In genomic region chr12:124297389-124297788, GRCh38 we compare ENCODE assay signal across 19 cellular contexts. TPM values are rescaled to one million over a fixed set of nuclear protein-coding genes. Genes with fewer than 3 reads are reported as not detected.
"Had no signal": no experiment of that assay in that cellular context is flagged by ENCODE, and none has a peak within 500 bp of the region (broad histone marks: within the 10 kb centered on the region; RNA-seq: fewer than 3 reads in every experiment).

No MANE protein-coding gene starts in this region.

- H3K4me3 ChIP-seq: left lung, pancreas, suprapubic skin, upper lobe of right lung had no signal

- H3K9me3 Mint-ChIP-seq: activated CD8-positive, alpha-beta T cell treated with anti-CD3 and anti-CD28 coated beads for 36 hours; activated naive CD8-positive, alpha-beta T cell treated with anti-CD3 and anti-CD28 coated beads for 36 hours; endodermal cell had no signal

- H3K36me3 Mint-ChIP-seq: activated naive CD8-positive, alpha-beta T cell treated with anti-CD3 and anti-CD28 coated beads for 36 hours had no signal

- H3K4me3 Mint-ChIP-seq: activated CD4-positive, alpha-beta T cell treated with anti-CD3 and anti-CD28 coated beads for 36 hours; activated CD8-positive, alpha-beta T cell treated with anti-CD3 and anti-CD28 coated beads for 36 hours; activated naive CD8-positive, alpha-beta T cell treated with anti-CD3 and anti-CD28 coated beads for 36 hours had no signal

- FAIRE-seq: pancreas had no signal

- DNase-seq: activated CD4-positive, alpha-beta T cell treated with anti-CD3 and anti-CD28 coated beads for 36 hours; activated CD8-positive, alpha-beta memory T cell treated with anti-CD3 and anti-CD28 coated beads, Interleukin-2, amount 50 U/mL, for 4 hours; activated CD8-positive, alpha-beta T cell treated with anti-CD3 and anti-CD28 coated beads for 36 hours; activated gamma-delta T cell; activated naive CD8-positive, alpha-beta T cell treated with anti-CD3 and anti-CD28 coated beads for 36 hours; activated T-cell treated with anti-CD3 and anti-CD28 coated beads, Interleukin-2, amount 50 U/mL, for 48 hours; amygdala; endodermal cell; hippocampal formation; mammary epithelial cell; pancreas; retina; stimulated activated naive CD8-positive, alpha-beta T cell treated with anti-CD3 and anti-CD28 coated beads, Interleukin-15, Interleukin-2, amounts not matched to agents 100 U/mL and 50 U/mL, for 24 hours; T-helper 17 cell; upper lobe of right lung; WERI-Rb-1 had no signal

- H3K4me1 ChIP-seq: upper lobe of right lung had no signal

- H3K9me3 ChIP-seq: left lung, pancreas, suprapubic skin, upper lobe of right lung had no signal

- H3K36me3 ChIP-seq: left lung, pancreas, suprapubic skin, upper lobe of right lung, WERI-Rb-1 had no signal

- H3K27ac ChIP-seq: left lung, pancreas, suprapubic skin, upper lobe of right lung, WERI-Rb-1 had no signal

- H3K27ac Mint-ChIP-seq: activated CD4-positive, alpha-beta T cell treated with anti-CD3 and anti-CD28 coated beads for 36 hours; activated CD8-positive, alpha-beta T cell treated with anti-CD3 and anti-CD28 coated beads for 36 hours; activated naive CD8-positive, alpha-beta T cell treated with anti-CD3 and anti-CD28 coated beads for 36 hours; endodermal cell; T-helper 17 cell had no signal

- ATAC-seq: activated CD4-positive, alpha-beta T cell treated with anti-CD3 and anti-CD28 coated beads for 36 hours; activated CD8-positive, alpha-beta T cell treated with anti-CD3 and anti-CD28 coated beads for 36 hours; left lung; pancreas; stimulated activated naive CD8-positive, alpha-beta T cell treated with anti-CD3 and anti-CD28 coated beads, Interleukin-15, Interleukin-2, amounts not matched to agents 100 U/mL and 50 U/mL, for 24 hours; T-helper 17 cell; upper lobe of right lung had no signal

- H3K4me1 Mint-ChIP-seq: activated CD4-positive, alpha-beta T cell treated with anti-CD3 and anti-CD28 coated beads for 36 hours; endodermal cell; T-helper 17 cell had no signal

RNA-seq across cellular contexts. Expression of gene RFLNA, which starts 2.5 kb away (rescaled TPM):
- total RNA-seq: activated CD4-positive, alpha-beta T cell treated with anti-CD3 and anti-CD28 coated beads for 36 hours; activated CD8-positive, alpha-beta T cell treated with anti-CD3 and anti-CD28 coated beads for 36 hours; activated naive CD8-positive, alpha-beta T cell treated with anti-CD3 and anti-CD28 coated beads for 36 hours; bronchial epithelial cell; T-helper 17 cell had no signal
